In the genomic region with DNA sequence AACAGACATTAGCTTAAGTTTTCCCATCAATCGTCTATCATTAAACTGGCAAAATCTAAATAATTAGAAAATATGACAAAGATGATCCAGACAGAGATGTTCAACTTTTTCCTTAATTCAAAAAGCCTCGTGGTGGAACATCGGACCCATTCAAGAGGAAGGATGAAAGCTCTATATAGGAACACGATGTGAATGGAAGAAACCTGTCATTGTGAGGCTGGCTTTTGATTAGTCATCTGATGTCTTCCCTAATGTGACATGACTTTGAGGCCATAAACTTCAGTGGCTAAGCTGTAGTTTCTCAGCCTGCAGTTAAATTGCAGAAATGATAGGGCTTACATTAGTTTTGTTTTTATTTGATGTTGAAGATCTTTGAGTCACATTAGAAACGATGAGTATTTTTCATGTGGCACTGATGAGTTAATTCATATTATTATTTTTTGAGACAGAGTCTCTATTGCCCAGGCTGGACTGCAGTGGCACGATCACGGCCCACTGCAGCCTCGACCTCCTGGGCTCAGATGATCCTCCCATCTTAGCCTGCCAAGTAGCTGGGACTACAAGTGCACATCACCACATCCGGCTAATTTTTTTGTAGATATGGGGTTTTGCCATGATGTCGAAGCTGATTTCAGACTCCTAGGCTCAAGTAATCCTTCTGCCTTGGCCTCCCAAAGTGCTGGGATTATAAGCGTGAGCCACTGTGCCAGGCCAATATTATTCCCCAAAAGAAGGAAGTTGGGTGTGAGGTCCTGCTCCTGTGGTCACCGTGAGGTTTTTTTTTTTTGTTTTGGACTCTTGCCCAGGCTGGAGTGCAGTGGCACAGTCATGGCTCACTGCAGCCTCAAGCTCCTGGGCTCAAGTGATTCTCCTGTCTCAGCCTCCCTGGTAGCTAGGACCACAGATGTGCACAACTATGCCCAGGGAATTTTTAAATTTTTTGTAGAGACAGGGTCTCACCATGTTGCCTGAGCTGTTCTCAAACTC, we compare ENCODE assay signal across 8 cellular contexts. TPM values are rescaled to one million over a fixed set of nuclear protein-coding genes. Genes with fewer than 3 reads are reported as not detected.
DNase-seq lines count a peak whose midpoint lies in the region; ATAC-seq, FAIRE-seq and TF ChIP-seq lines count a peak whose summit lies in the region.

No MANE protein-coding gene starts in this region.

- ATAC-seq in stimulated activated naive CD8-positive, alpha-beta T cell treated with anti-CD3 and anti-CD28 coated beads, Interleukin-15, Interleukin-2, amounts not matched to agents 100 U/mL and 50 U/mL, for 24 hours, result peak; percentile 33
- ATAC-seq in GM21723 (IDR thresholded peaks at IDR 0.05; ENCODE audit: unreplicated experiment) (no peak), HG03457 (IDR thresholded peaks at IDR 0.05; ENCODE audit: unreplicated experiment) (no peak)

- CTCF ChIA-PET in activated naive CD4-positive, alpha-beta T cell treated with anti-CD3 and anti-CD28 coated beads for 36 hours (lab: Charles Lee), result interaction anchor here (0.7 to 3.6 kb wide), 11 partner anchors 9 to 254 kb away, joined by 3 to 13 read pairs (median 4); no protein-coding TSS in a partner anchor

- no peaks in the 10 kb centered on the region for H3K9me3 Mint-ChIP-seq in activated naive CD4-positive, alpha-beta T cell treated with anti-CD3 and anti-CD28 coated beads for 36 hours

- no peak for FAIRE-seq in urothelium cell line (lab: Jason Lieb, UNC)

- TF ChIP-seq CTCF in VCaP (conservative IDR thresholded peaks at IDR 0.05) (no peak), fibroblast of villous mesenchyme (IDR thresholded peaks at IDR 0.05; ENCODE audit: insufficient read depth, low read depth, low read length) (no peak)

- intact Hi-C loops in activated naive CD4-positive, alpha-beta T cell treated with anti-CD3 and anti-CD28 coated beads for 36 hours (cut with micrococcal nuclease), result loop anchor here (1.0 to 2.0 kb wide), 7 partner anchors 9 to 264 kb away; a partner anchor contains a TSS

- H3K4me3 Mint-ChIP-seq in activated naive CD4-positive, alpha-beta T cell treated with anti-CD3 and anti-CD28 coated beads for 36 hours, result peak overlapping the region; percentile 89

- peak; percentile 51 for DNase-seq in activated naive CD4-positive, alpha-beta T cell treated with anti-CD3 and anti-CD28 coated beads for 36 hours
- no peak for DNase-seq in activated naive CD4-positive, alpha-beta T cell treated with anti-CD3 and anti-CD28 coated beads, Interleukin-2, amount 50 U/mL, for 16 hours
- DNase-seq in fibroblast of villous mesenchyme (ENCODE audit: low read depth) (no peak), urothelium cell line (ENCODE audit: low spot score) (no peak)
- DNase-seq in stimulated activated naive CD8-positive, alpha-beta T cell treated with anti-CD3 and anti-CD28 coated beads, Interleukin-15, Interleukin-2, amounts not matched to agents 100 U/mL and 50 U/mL, for 24 hours, result no peak

- H3K4me1 Mint-ChIP-seq in activated naive CD4-positive, alpha-beta T cell treated with anti-CD3 and anti-CD28 coated beads for 36 hours (ENCODE audit: low read depth), result peaks cover 45% of the 10 kb centered on the region

- no peaks in the 10 kb centered on the region for H3K27me3 Mint-ChIP-seq in activated naive CD4-positive, alpha-beta T cell treated with anti-CD3 and anti-CD28 coated beads for 36 hours (ENCODE audit: low read depth)

- peak overlapping the region; percentile 86; the same call in 1 of the 2 replicates for H3K27ac ChIP-seq in VCaP

- H3K4me3 ChIP-seq in fibroblast of villous mesenchyme (ENCODE audit: low read depth, low read length), result peak overlapping the region; percentile 81

- H3K27ac Mint-ChIP-seq in activated naive CD4-positive, alpha-beta T cell treated with anti-CD3 and anti-CD28 coated beads for 36 hours, result peak overlapping the region; percentile 95

- H3K36me3 Mint-ChIP-seq in activated naive CD4-positive, alpha-beta T cell treated with anti-CD3 and anti-CD28 coated beads for 36 hours (ENCODE audit: low read depth), result peaks cover 41% of the 10 kb centered on the region

RNA-seq across cellular contexts. Expression of a gene that starts 1.3 kb away (rescaled TPM):
- 100 to 1,000 TPM; 190 to 195 TPM for total RNA-seq in activated naive CD4-positive, alpha-beta T cell treated with anti-CD3 and anti-CD28 coated beads for 36 hours
- total RNA-seq in fibroblast of villous mesenchyme, result 77.6 and 98.0 TPM in 2 replicates

RNA-seq across cellular contexts. Expression of a gene that starts 41.7 kb away (rescaled TPM):
- total RNA-seq in activated naive CD4-positive, alpha-beta T cell treated with anti-CD3 and anti-CD28 coated beads for 36 hours, result 1 to 10 TPM in 1 of 2 experiments, under 1 TPM in 1; 0.96 to 1.1 TPM
- total RNA-seq in fibroblast of villous mesenchyme, result 1.6 and 2.2 TPM in 2 replicates

RNA-seq across cellular contexts. Expression of a gene that starts 42.1 kb away (rescaled TPM):
- 10 to 100 TPM in 1 of 2 experiments, 1 to 10 TPM in 1; 9.0 to 10.5 TPM for total RNA-seq in activated naive CD4-positive, alpha-beta T cell treated with anti-CD3 and anti-CD28 coated beads for 36 hours
- total RNA-seq in fibroblast of villous mesenchyme, result 4.5 and 5.6 TPM in 2 replicates
